In genomic region chr1:242467556-242468145, GRCh38 we compare ENCODE assay signal across 8 cellular contexts. TPM values are rescaled to one million over a fixed set of nuclear protein-coding genes. Genes with fewer than 3 reads are reported as not detected.
DNase-seq lines count a peak whose midpoint lies in the region; ATAC-seq and TF ChIP-seq lines count a peak whose summit lies in the region.

No MANE protein-coding gene starts in this region.

- H3K4me1 Mint-ChIP-seq in effector memory CD8-positive, alpha-beta T cell (ENCODE audit: low read depth in 2 of 2), result no peaks in the 10 kb centered on the region
- H3K4me1 Mint-ChIP-seq in memory B cell, result no peaks in the 10 kb centered on the region

- peaks cover 0 to 5% of the 10 kb centered on the region in 2 donors for H3K27me3 Mint-ChIP-seq in effector memory CD8-positive, alpha-beta T cell
- peaks cover 5% of the 10 kb centered on the region for H3K27me3 Mint-ChIP-seq in memory B cell

- H3K27ac Mint-ChIP-seq in effector memory CD8-positive, alpha-beta T cell, result no peak overlapping the region
- no peak overlapping the region for H3K27ac Mint-ChIP-seq in memory B cell

- H3K27ac ChIP-seq in uterus, result peak overlapping the region in 1 of 2 donors; percentile 39

- peak; percentile 37 to 61 (median 49) for TF ChIP-seq CTCF in uterus (IDR thresholded peaks at IDR 0.05)

- DNase-seq in ELF-1 (ENCODE audit: low read depth, low spot score) (peak; percentile 41), KG1 (lab: John Stamatoyannopoulos, UW) (peak; percentile 6), RPMI7951 (ENCODE audit: low read depth) (peak; percentile 45), memory B cell (ENCODE audit: low spot score in 2 of 2) (peak; percentile 11 to 34), uterus (peak; percentile 58 to 64), AML-193 (lab: John Stamatoyannopoulos, UW) (no peak)
- peak in 2 of 3 experiments; percentile 1 for DNase-seq in effector memory CD8-positive, alpha-beta T cell

- no peak for TF ChIP-seq POLR2A in uterus (IDR thresholded peaks at IDR 0.05)

- H3K4me1 ChIP-seq in uterus, result peaks cover 0 to 7% of the 10 kb centered on the region in 2 donors

- H3K36me3 ChIP-seq in uterus, result no peaks in the 10 kb centered on the region

- H3K4me3 ChIP-seq in uterus, result no peak overlapping the region

- H3K27me3 ChIP-seq in uterus, result no peaks in the 10 kb centered on the region

- H3K9me3 ChIP-seq in uterus, result no peaks in the 10 kb centered on the region

- no peak overlapping the region for H3K4me3 Mint-ChIP-seq in effector memory CD8-positive, alpha-beta T cell
- H3K4me3 Mint-ChIP-seq in memory B cell, result no peak overlapping the region

- no peaks in the 10 kb centered on the region for H3K36me3 Mint-ChIP-seq in effector memory CD8-positive, alpha-beta T cell (ENCODE audit: insufficient read depth)
- no peaks in the 10 kb centered on the region for H3K36me3 Mint-ChIP-seq in memory B cell

- no peaks in the 10 kb centered on the region for H3K9me3 Mint-ChIP-seq in effector memory CD8-positive, alpha-beta T cell
- no peaks in the 10 kb centered on the region for H3K9me3 Mint-ChIP-seq in memory B cell

- ATAC-seq in GM21526 (IDR thresholded peaks at IDR 0.05; ENCODE audit: low FRiP score, unreplicated experiment) (peak; percentile 93), memory B cell (ENCODE audit: low read depth) (no peak)
- no peak for ATAC-seq in effector memory CD8-positive, alpha-beta T cell (replicated peaks)

- intact Hi-C loops in uterus (cut with DNase I; ENCODE audit: low total_unique reads), result no loop called here

RNA-seq across cellular contexts. Expression of gene PLD5, which starts 56.8 kb away (rescaled TPM):
- not detected in 2 replicates for total RNA-seq in RPMI7951 (2014; rRNA removed; shearing (Covaris generic))
- 1 to 10 TPM; 2.4 to 6.1 (median 5.2) TPM for total RNA-seq in uterus

Comparison
In these comparisons a context has a peak if more than half of its experiments do, and no peak if none do; other contexts are left out.
1. DNase-seq: peak in ELF-1 (single experiment), KG1 (single experiment), RPMI7951 (single experiment), effector memory CD8-positive, alpha-beta T cell (2 of 3), memory B cell (2 of 2) and uterus (2 of 2); none in AML-193 (0 of 2).